Comparison of ENCODE assay signal across 7 cellular contexts in genomic region chr1:27152829-27153548, GRCh38. TPM values are rescaled to one million over a fixed set of nuclear protein-coding genes. Genes with fewer than 3 reads are reported as not detected.
DNase-seq lines count a peak whose midpoint lies in the region; ATAC-seq lines count a peak whose summit lies in the region.

No MANE protein-coding gene starts in this region.

- peaks cover 56% of the 10 kb centered on the region for H3K4me1 Mint-ChIP-seq in activated naive CD8-positive, alpha-beta T cell treated with anti-CD3 and anti-CD28 coated beads, Interleukin-2, amount 10 ng/mL, durations not matched to agents 7 days and 5 days

- POLR2A ChIA-PET in activated naive CD8-positive, alpha-beta T cell treated with anti-CD3 and anti-CD28 coated beads, Interleukin-2, amount 10 ng/mL, durations not matched to agents 7 days and 5 days (lab: Charles Lee) = interaction anchor here (0.5 to 3.6 kb wide), 7 partner anchors 8 to 41 kb away, joined by 3 to 127 read pairs (median 5); no protein-coding TSS in a partner anchor

- WGBS in HUES64 = 81% methylated on average over 2 of the region's 2 CpGs

- peaks cover 6% of the 10 kb centered on the region for H3K36me3 Mint-ChIP-seq in activated naive CD8-positive, alpha-beta T cell treated with anti-CD3 and anti-CD28 coated beads, Interleukin-2, amount 10 ng/mL, durations not matched to agents 7 days and 5 days

- H3K36me3 ChIP-seq in HUES64 (ENCODE audit: insufficient read depth, low read length) (no peaks in the 10 kb centered on the region), stomach smooth muscle (ENCODE audit: control insufficient read depth in 2 of 2, insufficient read depth in 2 of 2, low read length in 2 of 2) (no peaks in the 10 kb centered on the region)

- peak overlapping the region; percentile 96 for H3K4me3 Mint-ChIP-seq in activated naive CD8-positive, alpha-beta T cell treated with anti-CD3 and anti-CD28 coated beads, Interleukin-2, amount 10 ng/mL, durations not matched to agents 7 days and 5 days

- H3K27ac ChIP-seq in HUES64 (ENCODE audit: low read depth, low read length) (no peak overlapping the region), stomach smooth muscle (ENCODE audit: low read length) (peak overlapping the region; percentile 61)

- H3K4me3 ChIP-seq in HUES64 (ENCODE audit: low read length) = peak overlapping the region; percentile 63; the same call in 1 of the 2 replicates
- peak overlapping the region; percentile 20; the same call in 1 of the 2 replicates for H3K4me3 ChIP-seq in iPS-18c (ENCODE audit: insufficient read depth, low read depth, low read length)
- peak overlapping the region; percentile 70 to 84 for H3K4me3 ChIP-seq in stomach smooth muscle (ENCODE audit: low read length in 2 of 2)

- no peaks in the 10 kb centered on the region for H3K27me3 Mint-ChIP-seq in activated naive CD8-positive, alpha-beta T cell treated with anti-CD3 and anti-CD28 coated beads, Interleukin-2, amount 10 ng/mL, durations not matched to agents 7 days and 5 days

- H3K9ac ChIP-seq in HUES64 (ENCODE audit: low read depth, low read length) = no peak overlapping the region
- H3K9ac ChIP-seq in stomach smooth muscle (ENCODE audit: low read length in 2 of 2) = peak overlapping the region; percentile 36 to 79

- no peaks in the 10 kb centered on the region for H3K27me3 ChIP-seq in HUES64 (ENCODE audit: insufficient read depth, low read length)
- no peaks in the 10 kb centered on the region for H3K27me3 ChIP-seq in stomach smooth muscle (ENCODE audit: control insufficient read depth in 1 of 2, insufficient read depth in 2 of 2, low read length in 2 of 2)

- H3K9me3 Mint-ChIP-seq in activated naive CD8-positive, alpha-beta T cell treated with anti-CD3 and anti-CD28 coated beads, Interleukin-2, amount 10 ng/mL, durations not matched to agents 7 days and 5 days = no peaks in the 10 kb centered on the region

- ATAC-seq in activated naive CD8-positive, alpha-beta T cell treated with anti-CD3 and anti-CD28 coated beads, Interleukin-2, amount 10 ng/mL, durations not matched to agents 7 days and 5 days (ENCODE audit: low read depth) = no peak
- ATAC-seq in GM21381 (IDR thresholded peaks at IDR 0.05; ENCODE audit: unreplicated experiment) (no peak), HG02973 (IDR thresholded peaks at IDR 0.05; ENCODE audit: unreplicated experiment) (no peak)

- H3K9me3 ChIP-seq in HUES64 (ENCODE audit: insufficient read depth, low read depth, low read length) = no peaks in the 10 kb centered on the region
- no peaks in the 10 kb centered on the region for H3K9me3 ChIP-seq in iPS-18c (ENCODE audit: control insufficient read depth, insufficient read depth, low read length)
- no peaks in the 10 kb centered on the region for H3K9me3 ChIP-seq in stomach smooth muscle (ENCODE audit: control insufficient read depth in 2 of 2, low read length in 2 of 2)

- peak overlapping the region; percentile 89 for H3K27ac Mint-ChIP-seq in activated naive CD8-positive, alpha-beta T cell treated with anti-CD3 and anti-CD28 coated beads, Interleukin-2, amount 10 ng/mL, durations not matched to agents 7 days and 5 days

- no peak for DNase-seq in activated naive CD8-positive, alpha-beta T cell treated with anti-CD3 and anti-CD28 coated beads, Interleukin-2, amount 10 ng/mL, durations not matched to agents 7 days and 5 days
- DNase-seq in stimulated activated naive CD4-positive, alpha-beta T cell treated with Interleukin-2 at 50 U/mL for 16 hours (lab: John Stamatoyannopoulos, UW) = no peak

- peaks cover 17% of the 10 kb centered on the region; the same call in 1 of the 2 replicates for H3K4me1 ChIP-seq in HUES64 (ENCODE audit: insufficient read depth, low read length)
- peaks cover 43% of the 10 kb centered on the region for H3K4me1 ChIP-seq in stomach smooth muscle (ENCODE audit: control insufficient read depth, insufficient read depth, low read length)

RNA-seq across cellular contexts. Expression of gene SLC9A1, which starts 1.9 kb away (rescaled TPM):
- polyA plus RNA-seq in HUES64 (2013, experiment 1 of 2) = 17.4 TPM
- polyA plus RNA-seq in HUES64 (2013, experiment 2 of 2) = 16.9 TPM
- 10 to 100 TPM; 23.7 to 24.5 TPM for total RNA-seq in activated naive CD8-positive, alpha-beta T cell treated with anti-CD3 and anti-CD28 coated beads, Interleukin-2, amount 10 ng/mL, durations not matched to agents 7 days and 5 days

Comparison
In these comparisons a context has a peak if more than half of its experiments do, and no peak if none do; other contexts are left out.
1. H3K4me3 ChIP-seq: peak in every context shown above with its lines; median percentile 77 in stomach smooth muscle; 63 in HUES64; 20 in iPS-18c.